9 cellular contexts compared by ENCODE assay signal in the genomic region with DNA sequence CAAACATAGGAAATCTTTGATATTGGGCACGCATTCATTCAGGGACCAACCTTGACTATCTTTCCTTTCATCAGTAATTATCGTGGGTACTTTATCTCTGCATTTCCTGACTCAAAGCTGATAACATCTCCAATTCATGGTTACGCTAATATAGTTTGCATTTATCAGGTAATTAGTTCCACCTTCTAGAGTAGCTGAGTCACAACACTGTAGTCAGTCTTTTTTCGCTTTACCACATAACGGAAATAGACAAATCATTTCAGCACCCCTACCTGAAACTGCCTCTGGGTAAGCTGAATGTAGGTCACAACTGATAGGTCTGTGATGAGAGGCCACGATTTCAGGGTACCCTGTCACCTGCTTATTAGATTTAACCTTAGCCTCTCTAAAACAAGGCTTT. TPM values are rescaled to one million over a fixed set of nuclear protein-coding genes. Genes with fewer than 3 reads are reported as not detected.
DNase-seq lines count a peak whose midpoint lies in the region; ATAC-seq and TF ChIP-seq lines count a peak whose summit lies in the region.
"Had no signal": no experiment of that assay in that cellular context is flagged by ENCODE, and none has a peak within 500 bp of the region (broad histone marks: within the 10 kb centered on the region; RNA-seq: fewer than 3 reads in every experiment).

No MANE protein-coding gene starts in this region.

- no peaks in the 10 kb centered on the region for H3K4me1 ChIP-seq in ascending aorta

- POLR2A ChIA-PET in activated CD8-positive, alpha-beta T cell treated with anti-CD3 and anti-CD28 coated beads for 36 hours (lab: Charles Lee), result interaction anchor here (0.6 to 1.2 kb wide), 3 partner anchors 29 to 196 kb away, joined by 3 to 4 read pairs (median 3); no protein-coding TSS in a partner anchor

- no peaks in the 10 kb centered on the region for H3K27me3 ChIP-seq in ascending aorta

- no peak overlapping the region for H3K27ac ChIP-seq in ascending aorta

- peak; percentile 97 for ATAC-seq in HG03135 (IDR thresholded peaks at IDR 0.05; ENCODE audit: unreplicated experiment)
- ATAC-seq in activated CD8-positive, alpha-beta T cell treated with anti-CD3 and anti-CD28 coated beads for 36 hours, result peak; percentile 94
- ATAC-seq in HG02970 (IDR thresholded peaks at IDR 0.05; ENCODE audit: low FRiP score, unreplicated experiment), result no peak

- no peak overlapping the region for H3K27ac Mint-ChIP-seq in activated CD8-positive, alpha-beta T cell treated with anti-CD3 and anti-CD28 coated beads for 36 hours
- no peak overlapping the region for H3K27ac Mint-ChIP-seq in type B pancreatic cell

- intact Hi-C loops in activated CD8-positive, alpha-beta T cell treated with anti-CD3 and anti-CD28 coated beads for 36 hours (cut with micrococcal nuclease), result no loop called here
- intact Hi-C loops in ascending aorta (cut with DNase I), result no loop called here

- peaks cover 4% of the 10 kb centered on the region for H3K27me3 Mint-ChIP-seq in activated CD8-positive, alpha-beta T cell treated with anti-CD3 and anti-CD28 coated beads for 36 hours
- H3K27me3 Mint-ChIP-seq in type B pancreatic cell, result no peaks in the 10 kb centered on the region

- H3K36me3 ChIP-seq in ascending aorta, result no peaks in the 10 kb centered on the region

- no peaks in the 10 kb centered on the region for H3K9me3 ChIP-seq in ascending aorta

- CTCF ChIA-PET in activated CD8-positive, alpha-beta T cell treated with anti-CD3 and anti-CD28 coated beads for 36 hours (lab: Charles Lee), result interaction anchor here (1.0 to 3.1 kb wide), 8 partner anchors 9 to 132 kb away, joined by 3 to 13 read pairs (median 4); no protein-coding TSS in a partner anchor

- H3K36me3 Mint-ChIP-seq in activated CD8-positive, alpha-beta T cell treated with anti-CD3 and anti-CD28 coated beads for 36 hours (ENCODE audit: low read depth), result peaks cover 8% of the 10 kb centered on the region
- H3K36me3 Mint-ChIP-seq in type B pancreatic cell, result peaks cover 9% of the 10 kb centered on the region

- no peak for TF ChIP-seq CTCF in activated CD8-positive, alpha-beta T cell treated with anti-CD3 and anti-CD28 coated beads for 36 hours (IDR thresholded peaks at IDR 0.05)
- TF ChIP-seq CTCF in type B pancreatic cell (conservative IDR thresholded peaks at IDR 0.05) (no peak), ascending aorta (IDR thresholded peaks at IDR 0.05) (no peak)

- H3K4me1 Mint-ChIP-seq in activated CD8-positive, alpha-beta T cell treated with anti-CD3 and anti-CD28 coated beads for 36 hours (ENCODE audit: low read depth), result peaks cover 42% of the 10 kb centered on the region
- peaks cover 12% of the 10 kb centered on the region for H3K4me1 Mint-ChIP-seq in type B pancreatic cell (ENCODE audit: unreplicated experiment)

- H3K4me3 Mint-ChIP-seq in activated CD8-positive, alpha-beta T cell treated with anti-CD3 and anti-CD28 coated beads for 36 hours, result no peak overlapping the region
- no peak overlapping the region for H3K4me3 Mint-ChIP-seq in type B pancreatic cell

- DNase-seq in stimulated activated CD4-positive, alpha-beta T cell treated with anti-CD3 and anti-CD28 coated beads, Interleukin-15, amount 100 ng/mL, for 24 hours, result peak; percentile 53
- DNase-seq in stimulated activated CD4-positive, alpha-beta T cell treated with anti-CD3 and anti-CD28 coated beads, Interleukin-12 subunit alpha, Interleukin-12 subunit beta, amount 100 ng/mL, for 4 hours, result no peak
- peak; percentile 50 for DNase-seq in activated CD8-positive, alpha-beta T cell treated with anti-CD3 and anti-CD28 coated beads for 36 hours
- DNase-seq in NCI-H524 (lab: John Stamatoyannopoulos, UW) (no peak), type B pancreatic cell (ENCODE audit: extremely low spot score, unreplicated experiment) (no peak), ascending aorta (ENCODE audit: low spot score in 2 of 2) (no peak)
- DNase-seq: foreskin fibroblast had no signal

- H3K9me3 Mint-ChIP-seq in activated CD8-positive, alpha-beta T cell treated with anti-CD3 and anti-CD28 coated beads for 36 hours, result peaks cover 3% of the 10 kb centered on the region
- no peaks in the 10 kb centered on the region for H3K9me3 Mint-ChIP-seq in type B pancreatic cell

- no peak overlapping the region for H3K4me3 ChIP-seq in ascending aorta

RNA-seq across cellular contexts. Expression of a gene that starts 36.7 kb away (rescaled TPM):
- total RNA-seq in activated CD8-positive, alpha-beta T cell treated with anti-CD3 and anti-CD28 coated beads for 36 hours, result not detected
- total RNA-seq in type B pancreatic cell (ENCODE audit: low replicate concordance) (not detected in 2 replicates), ascending aorta (not detected)

RNA-seq across cellular contexts. Expression of a gene that starts 42.0 kb away (rescaled TPM):
- total RNA-seq in activated CD8-positive, alpha-beta T cell treated with anti-CD3 and anti-CD28 coated beads for 36 hours, result 10 to 100 TPM; 15.4 to 17.9 TPM
- total RNA-seq in type B pancreatic cell (ENCODE audit: low replicate concordance) (12.9 and 24.0 TPM in 2 replicates), ascending aorta (9.5 TPM)

Comparison
In these comparisons a context has a peak if more than half of its experiments do, and no peak if none do; other contexts are left out.
1. DNase-seq: peak in stimulated activated CD4-positive, alpha-beta T cell treated with anti-CD3 and anti-CD28 coated beads, Interleukin-15, amount 100 ng/mL, for 24 hours (single experiment) and activated CD8-positive, alpha-beta T cell treated with anti-CD3 and anti-CD28 coated beads for 36 hours (single experiment); none in stimulated activated CD4-positive, alpha-beta T cell treated with anti-CD3 and anti-CD28 coated beads, Interleukin-12 subunit alpha, Interleukin-12 subunit beta, amount 100 ng/mL, for 4 hours (single experiment), NCI-H524 (0 of 2), type B pancreatic cell (single experiment) and ascending aorta (0 of 2).